ENCODE assay signal across 8 cellular contexts in genomic region chr17:42311240-42312034, GRCh38. TPM values are rescaled to one million over a fixed set of nuclear protein-coding genes. Genes with fewer than 3 reads are reported as not detected.
DNase-seq lines count a peak whose midpoint lies in the region; ATAC-seq lines count a peak whose summit lies in the region.

No MANE protein-coding gene starts in this region.

- ATAC-seq in aorta (ENCODE audit: low FRiP score) (peak; percentile 92), HG03432 (IDR thresholded peaks at IDR 0.05; ENCODE audit: unreplicated experiment) (no peak)

- intact Hi-C loops in aorta (cut with DNase I) = no loop called here

- H3K9me3 ChIP-seq in esophagus (ENCODE audit: control insufficient read depth in 2 of 2, insufficient read depth in 1 of 2, low read depth in 1 of 2, low read length in 1 of 2) (no peaks in the 10 kb centered on the region), aorta (ENCODE audit: control insufficient read depth, low read length) (no peaks in the 10 kb centered on the region)

- H3K36me3 ChIP-seq in esophagus (ENCODE audit: control insufficient read depth in 2 of 2, insufficient read depth in 2 of 2, low read length in 1 of 2) (peaks cover 12 to 19% of the 10 kb centered on the region in 2 donors), aorta (ENCODE audit: control insufficient read depth in 1 of 2, insufficient read depth in 2 of 2, low read length in 1 of 2) (peaks cover 0 to 2% of the 10 kb centered on the region in 2 donors)

- H3K27ac ChIP-seq in esophagus (ENCODE audit: low read depth in 2 of 2, low read length in 1 of 2) (peak overlapping the region; percentile 68 to 86), aorta (ENCODE audit: low read depth in 1 of 2, low read length in 2 of 2) (peak overlapping the region in 1 of 2 donors; percentile 65)

- DNase-seq in activated effector memory CD4-positive, alpha-beta T cell treated with anti-CD3 and anti-CD28 coated beads, Interleukin-2, amount 50 U/mL, for 16 hours = peak; percentile 61
- DNase-seq in activated effector memory CD4-positive, alpha-beta T cell treated with Interleukin-2 at 50 U/mL for 16 hours = no peak
- DNase-seq in SKM-1 (lab: John Stamatoyannopoulos, UW; ENCODE audit: unreplicated experiment) (peak; percentile 61), myocyte (ENCODE audit: low read depth) (peak; percentile 80), aorta (peak; percentile 91 to 94), 8988T (no peak)

- H3K27me3 ChIP-seq in esophagus (ENCODE audit: control insufficient read depth in 1 of 2, insufficient read depth in 2 of 2, low read length in 2 of 2) (no peaks in the 10 kb centered on the region), aorta (ENCODE audit: control insufficient read depth in 1 of 2, insufficient read depth in 2 of 2, low read length in 1 of 2) (no peaks in the 10 kb centered on the region)

- 64% methylated on average over 19 of the region's 19 CpGs for WGBS in esophagus, 2 donors
- WGBS in aorta, 2 donors = 63 to 64% methylated on average over 19 of the region's 19 CpGs

- H3K4me3 ChIP-seq in esophagus (ENCODE audit: low read depth in 1 of 2, low read length in 2 of 2) = no peak overlapping the region
- no peak overlapping the region for H3K4me3 ChIP-seq in aorta (ENCODE audit: low read length in 2 of 2)

- H3K4me1 ChIP-seq in esophagus (ENCODE audit: control insufficient read depth in 2 of 2, insufficient read depth in 2 of 2, low read length in 1 of 2) = no peaks in the 10 kb centered on the region
- no peaks in the 10 kb centered on the region for H3K4me1 ChIP-seq in aorta (ENCODE audit: control insufficient read depth in 1 of 2, insufficient read depth in 2 of 2, low read length in 2 of 2)

RNA-seq across cellular contexts. Expression of gene STAT5A, which starts 23.1 kb away (rescaled TPM):
- polyA plus RNA-seq in esophagus = 1 to 10 TPM; 4.7 to 6.3 TPM
- 7.3 and 13.5 TPM in 2 replicates for total RNA-seq in myocyte
- polyA plus RNA-seq in myocyte (2012) = 4.4 TPM
- 10 to 100 TPM; 42.1 to 63.2 TPM for total RNA-seq in aorta
- 10 to 100 TPM; 10.9 to 20.8 TPM for polyA plus RNA-seq in aorta

RNA-seq across cellular contexts. Expression of gene STAT5B, which starts 35.2 kb away (rescaled TPM):
- polyA plus RNA-seq in esophagus (10 to 100 TPM; 14.0 to 14.4 TPM), aorta (10 to 100 TPM; 18.0 to 54.6 TPM)
- total RNA-seq in myocyte (26.4 and 27.2 TPM in 2 replicates), aorta (100 to 1,000 TPM in 1 of 2 donors, 10 to 100 TPM in 1; 78.0 to 106 TPM)
- 12.6 TPM for polyA plus RNA-seq in myocyte (2012)

Comparison
In these comparisons a context has a peak if more than half of its experiments do, and no peak if none do; other contexts are left out.
1. DNase-seq: peak in activated effector memory CD4-positive, alpha-beta T cell treated with anti-CD3 and anti-CD28 coated beads, Interleukin-2, amount 50 U/mL, for 16 hours (single experiment), SKM-1 (single experiment), myocyte (single experiment) and aorta (2 of 2); none in activated effector memory CD4-positive, alpha-beta T cell treated with Interleukin-2 at 50 U/mL for 16 hours (single experiment) and 8988T (single experiment).